In the genomic region with DNA sequence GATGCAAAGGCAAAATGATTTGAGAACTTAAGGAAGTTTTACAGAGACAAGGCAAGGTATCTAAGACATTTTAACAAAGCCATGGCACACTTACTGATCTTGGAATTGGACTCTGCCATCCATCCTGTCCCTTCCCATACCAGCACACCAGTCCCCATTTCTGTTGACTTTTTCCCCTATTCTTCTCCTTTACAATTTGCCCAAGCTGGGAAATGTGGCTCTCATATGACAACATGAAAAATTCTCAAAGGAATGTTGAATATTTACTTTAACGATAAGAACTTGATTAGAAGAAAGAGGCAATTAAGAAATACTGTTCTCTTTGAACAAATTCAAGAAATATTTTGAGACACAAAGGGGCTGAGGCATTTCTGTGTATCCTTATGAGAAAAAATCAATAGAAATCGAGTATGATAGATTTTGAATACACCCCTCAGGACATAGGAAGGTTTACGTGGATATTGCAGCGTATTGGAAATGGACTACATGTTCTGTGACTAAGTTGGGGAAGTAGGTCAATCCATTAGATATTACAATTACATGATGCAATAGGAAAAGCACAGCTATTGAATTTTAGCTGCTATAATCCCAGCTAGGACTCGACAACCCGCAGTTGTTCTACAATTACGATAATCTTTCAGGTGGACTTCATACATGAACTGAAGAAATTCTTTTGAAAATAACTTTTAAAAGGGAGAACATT, we compare ENCODE assay signal across 16 cellular contexts.
DNase-seq lines count a peak whose midpoint lies in the region; ATAC-seq, FAIRE-seq and TF ChIP-seq lines count a peak whose summit lies in the region.
"Had no signal": no experiment of that assay in that cellular context is flagged by ENCODE, and none has a peak within 500 bp of the region (broad histone marks: within the 10 kb centered on the region; RNA-seq: fewer than 3 reads in every experiment).

No MANE protein-coding gene starts in this region.

- H3K4me3 ChIP-seq in fibroblast of villous mesenchyme (ENCODE audit: low read depth, low read length) (no peak overlapping the region), tibial nerve (no peak overlapping the region)

- H3K36me3 ChIP-seq in tibial nerve = no peaks in the 10 kb centered on the region

- 59 to 60% methylated on average over 7 of the region's 7 CpGs for WGBS in tibial nerve, 2 donors

- in situ Hi-C loops in GM13976 (cut with MboI; ENCODE audit: low sequenced_read_pairs, unreplicated experiment) = no loop called here

- peak overlapping the region; percentile 21 to 83 (median 64) for H3K27ac ChIP-seq in tibial nerve
- H3K27ac ChIP-seq: C4-2B had no signal

- H3K27me3 ChIP-seq in tibial nerve = no peaks in the 10 kb centered on the region

- peaks cover 0 to 23% (median 10%) of the 10 kb centered on the region in 4 donors for H3K4me1 ChIP-seq in tibial nerve

- no peak for TF ChIP-seq CTCF in fibroblast of villous mesenchyme (IDR thresholded peaks at IDR 0.05; ENCODE audit: insufficient read depth, low read depth, low read length)
- no peak for TF ChIP-seq CTCF in omental fat pad (IDR thresholded peaks at IDR 0.05)
- no peak for TF ChIP-seq CTCF in tibial nerve (IDR thresholded peaks at IDR 0.05)
- TF ChIP-seq CTCF in GM13976 (IDR thresholded peaks at IDR 0.05; ENCODE audit: borderline replicate concordance, control extremely low read depth, extremely low read depth, insufficient read depth, missing control alignments) = no peak

- TF ChIP-seq EP300 in tibial nerve (IDR thresholded peaks at IDR 0.05) = no peak

- H3K9me3 ChIP-seq in tibial nerve = no peaks in the 10 kb centered on the region

- DNase-seq in fibroblast of villous mesenchyme (ENCODE audit: low read depth) (peak; percentile 34), omental fat pad (ENCODE audit: low spot score) (no peak), tibial nerve (ENCODE audit: low spot score in 2 of 2) (no peak), NCI-H345 (lab: John Stamatoyannopoulos, UW) (no peak), RCC 7860 (ENCODE audit: low spot score) (no peak), GM13976 (ENCODE audit: low spot score) (no peak)
- DNase-seq: activated naive CD8-positive, alpha-beta T cell treated with anti-CD3 and anti-CD28 coated beads, Interleukin-2, amount 10 ng/mL, durations not matched to agents 7 days and 5 days; activated T-cell treated with anti-CD3 and anti-CD28 coated beads, Interleukin-2, amount 50 U/mL, for 24 hours; NCI-H1436; NCI-H524 treated with DMSO at 0.1 percent for 48 hours; stimulated activated CD4-positive, alpha-beta T cell treated with anti-CD3 and anti-CD28 coated beads, Interleukin-15, amount 100 ng/mL, for 24 hours; T-helper 2 cell had no signal

- TF ChIP-seq POLR2A in tibial nerve (IDR thresholded peaks at IDR 0.05) = no peak

- ATAC-seq in SK-N-SH treated with all-trans-retinoic acid at 6 μM for 48 hours = peak; percentile 26
- ATAC-seq in omental fat pad (ENCODE audit: low FRiP score) = peak; percentile 77
- ATAC-seq in HG03565 (IDR thresholded peaks at IDR 0.05; ENCODE audit: unreplicated experiment) = no peak

- no peak for FAIRE-seq in RCC 7860 (lab: Jason Lieb, UNC)
- FAIRE-seq: urothelium cell line had no signal

TF ChIP-seq in SK-N-SH treated with all-trans-retinoic acid at 6 μM for 48 hours, 23 proteins besides CTCF, POLR2A, EP300 and RAD21:
- TF ChIP-seq ESRRG (CRISPR knock-in tag; IDR thresholded peaks at IDR 0.05) = no peak
- TF ChIP-seq ISL1 (CRISPR knock-in tag; IDR thresholded peaks at IDR 0.05) = no peak
- no peak for TF ChIP-seq ARNTL (CRISPR knock-in tag; IDR thresholded peaks at IDR 0.05; ENCODE audit: borderline replicate concordance, low read depth)
- TF ChIP-seq BACH2 (CRISPR knock-in tag; IDR thresholded peaks at IDR 0.05; ENCODE audit: borderline replicate concordance) = no peak
- TF ChIP-seq SNAI2 (CRISPR knock-in tag; IDR thresholded peaks at IDR 0.05) = no peak
- TF ChIP-seq, protein P1, sequence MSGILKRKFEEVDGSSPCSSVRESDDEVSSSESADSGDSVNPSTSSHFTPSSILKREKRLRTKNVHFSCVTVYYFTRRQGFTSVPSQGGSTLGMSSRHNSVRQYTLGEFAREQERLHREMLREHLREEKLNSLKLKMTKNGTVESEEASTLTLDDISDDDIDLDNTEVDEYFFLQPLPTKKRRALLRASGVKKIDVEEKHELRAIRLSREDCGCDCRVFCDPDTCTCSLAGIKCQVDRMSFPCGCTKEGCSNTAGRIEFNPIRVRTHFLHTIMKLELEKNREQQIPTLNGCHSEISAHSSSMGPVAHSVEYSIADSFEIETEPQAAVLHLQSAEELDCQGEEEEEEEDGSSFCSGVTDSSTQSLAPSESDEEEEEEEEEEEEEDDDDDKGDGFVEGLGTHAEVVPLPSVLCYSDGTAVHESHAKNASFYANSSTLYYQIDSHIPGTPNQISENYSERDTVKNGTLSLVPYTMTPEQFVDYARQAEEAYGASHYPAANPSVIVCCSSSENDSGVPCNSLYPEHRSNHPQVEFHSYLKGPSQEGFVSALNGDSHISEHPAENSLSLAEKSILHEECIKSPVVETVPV (CRISPR knock-in tag; IDR thresholded peaks at IDR 0.05) = no peak
- TF ChIP-seq, protein P2, sequence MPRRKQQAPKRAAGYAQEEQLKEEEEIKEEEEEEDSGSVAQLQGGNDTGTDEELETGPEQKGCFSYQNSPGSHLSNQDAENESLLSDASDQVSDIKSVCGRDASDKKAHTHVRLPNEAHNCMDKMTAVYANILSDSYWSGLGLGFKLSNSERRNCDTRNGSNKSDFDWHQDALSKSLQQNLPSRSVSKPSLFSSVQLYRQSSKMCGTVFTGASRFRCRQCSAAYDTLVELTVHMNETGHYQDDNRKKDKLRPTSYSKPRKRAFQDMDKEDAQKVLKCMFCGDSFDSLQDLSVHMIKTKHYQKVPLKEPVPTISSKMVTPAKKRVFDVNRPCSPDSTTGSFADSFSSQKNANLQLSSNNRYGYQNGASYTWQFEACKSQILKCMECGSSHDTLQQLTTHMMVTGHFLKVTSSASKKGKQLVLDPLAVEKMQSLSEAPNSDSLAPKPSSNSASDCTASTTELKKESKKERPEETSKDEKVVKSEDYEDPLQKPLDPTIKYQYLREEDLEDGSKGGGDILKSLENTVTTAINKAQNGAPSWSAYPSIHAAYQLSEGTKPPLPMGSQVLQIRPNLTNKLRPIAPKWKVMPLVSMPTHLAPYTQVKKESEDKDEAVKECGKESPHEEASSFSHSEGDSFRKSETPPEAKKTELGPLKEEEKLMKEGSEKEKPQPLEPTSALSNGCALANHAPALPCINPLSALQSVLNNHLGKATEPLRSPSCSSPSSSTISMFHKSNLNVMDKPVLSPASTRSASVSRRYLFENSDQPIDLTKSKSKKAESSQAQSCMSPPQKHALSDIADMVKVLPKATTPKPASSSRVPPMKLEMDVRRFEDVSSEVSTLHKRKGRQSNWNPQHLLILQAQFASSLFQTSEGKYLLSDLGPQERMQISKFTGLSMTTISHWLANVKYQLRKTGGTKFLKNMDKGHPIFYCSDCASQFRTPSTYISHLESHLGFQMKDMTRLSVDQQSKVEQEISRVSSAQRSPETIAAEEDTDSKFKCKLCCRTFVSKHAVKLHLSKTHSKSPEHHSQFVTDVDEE (CRISPR knock-in tag; IDR thresholded peaks at IDR 0.05) = no peak
